ENCODE assay signal across 1 cellular context in the genomic region with DNA sequence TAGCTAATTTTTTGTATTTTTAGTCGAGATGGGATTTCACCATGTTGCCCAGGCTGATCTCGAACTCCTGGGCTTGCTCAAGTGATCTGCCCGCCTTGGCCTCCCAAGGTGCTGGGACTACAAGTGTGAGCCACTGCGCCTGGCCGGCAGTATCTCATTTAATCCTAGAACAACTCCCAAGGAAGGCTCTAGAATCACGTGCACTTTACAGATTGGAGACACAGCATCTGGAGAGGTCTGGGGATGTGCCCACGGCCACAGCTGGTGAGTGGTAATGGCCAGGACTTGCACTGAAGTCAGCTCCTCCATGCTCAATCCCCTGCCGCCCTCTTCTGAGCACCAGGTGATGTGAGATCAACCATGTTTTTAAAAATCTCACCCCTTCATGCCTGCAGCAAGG.
TF ChIP-seq lines count a peak whose summit lies in the region.

No MANE protein-coding gene starts in this region.

TF ChIP-seq in GM12878, 131 proteins besides CTCF, POLR2A, EP300 and RAD21:
- TF ChIP-seq ZNF24 (IDR thresholded peaks at IDR 0.05) (no peak), SREBF2 (IDR thresholded peaks at IDR 0.05; ENCODE audit: low read length) (no peak), GATAD2B (conservative IDR thresholded peaks at IDR 0.05; ENCODE audit: low read depth) (no peak), STAT3 (IDR thresholded peaks at IDR 0.05; ENCODE audit: low read depth, low read length) (no peak), EZH2 (IDR thresholded peaks at IDR 0.05; ENCODE audit: borderline replicate concordance, control insufficient read depth, low read depth, low read length) (no peak), E2F8 (IDR thresholded peaks at IDR 0.05; ENCODE audit: low read depth, partially characterized antibody) (no peak), MEF2B (IDR thresholded peaks at IDR 0.05; ENCODE audit: partially characterized antibody, poor library complexity, severe bottlenecking) (no peak), SMC3 (IDR thresholded peaks at IDR 0.05; ENCODE audit: borderline replicate concordance, low read length) (no peak), CBX3 (IDR thresholded peaks at IDR 0.05; ENCODE audit: borderline replicate concordance, low read depth) (no peak), STAT1 (conservative IDR thresholded peaks at IDR 0.05) (no peak), MTA3 (IDR thresholded peaks at IDR 0.05; ENCODE audit: borderline replicate concordance, low read length) (no peak), ZNF274 (IDR thresholded peaks at IDR 0.05; ENCODE audit: insufficient read depth, insufficient read length) (no peak), KDM1A (IDR thresholded peaks at IDR 0.05; ENCODE audit: borderline replicate concordance) (no peak), SREBF1 (IDR thresholded peaks at IDR 0.05; ENCODE audit: low read length) (no peak)
- TF ChIP-seq, protein P1, sequence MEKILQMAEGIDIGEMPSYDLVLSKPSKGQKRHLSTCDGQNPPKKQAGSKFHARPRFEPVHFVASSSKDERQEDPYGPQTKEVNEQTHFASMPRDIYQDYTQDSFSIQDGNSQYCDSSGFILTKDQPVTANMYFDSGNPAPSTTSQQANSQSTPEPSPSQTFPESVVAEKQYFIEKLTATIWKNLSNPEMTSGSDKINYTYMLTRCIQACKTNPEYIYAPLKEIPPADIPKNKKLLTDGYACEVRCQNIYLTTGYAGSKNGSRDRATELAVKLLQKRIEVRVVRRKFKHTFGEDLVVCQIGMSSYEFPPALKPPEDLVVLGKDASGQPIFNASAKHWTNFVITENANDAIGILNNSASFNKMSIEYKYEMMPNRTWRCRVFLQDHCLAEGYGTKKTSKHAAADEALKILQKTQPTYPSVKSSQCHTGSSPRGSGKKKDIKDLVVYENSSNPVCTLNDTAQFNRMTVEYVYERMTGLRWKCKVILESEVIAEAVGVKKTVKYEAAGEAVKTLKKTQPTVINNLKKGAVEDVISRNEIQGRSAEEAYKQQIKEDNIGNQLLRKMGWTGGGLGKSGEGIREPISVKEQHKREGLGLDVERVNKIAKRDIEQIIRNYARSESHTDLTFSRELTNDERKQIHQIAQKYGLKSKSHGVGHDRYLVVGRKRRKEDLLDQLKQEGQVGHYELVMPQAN (conservative IDR thresholded peaks at IDR 0.05), result no peak
- TF ChIP-seq, protein P2, sequence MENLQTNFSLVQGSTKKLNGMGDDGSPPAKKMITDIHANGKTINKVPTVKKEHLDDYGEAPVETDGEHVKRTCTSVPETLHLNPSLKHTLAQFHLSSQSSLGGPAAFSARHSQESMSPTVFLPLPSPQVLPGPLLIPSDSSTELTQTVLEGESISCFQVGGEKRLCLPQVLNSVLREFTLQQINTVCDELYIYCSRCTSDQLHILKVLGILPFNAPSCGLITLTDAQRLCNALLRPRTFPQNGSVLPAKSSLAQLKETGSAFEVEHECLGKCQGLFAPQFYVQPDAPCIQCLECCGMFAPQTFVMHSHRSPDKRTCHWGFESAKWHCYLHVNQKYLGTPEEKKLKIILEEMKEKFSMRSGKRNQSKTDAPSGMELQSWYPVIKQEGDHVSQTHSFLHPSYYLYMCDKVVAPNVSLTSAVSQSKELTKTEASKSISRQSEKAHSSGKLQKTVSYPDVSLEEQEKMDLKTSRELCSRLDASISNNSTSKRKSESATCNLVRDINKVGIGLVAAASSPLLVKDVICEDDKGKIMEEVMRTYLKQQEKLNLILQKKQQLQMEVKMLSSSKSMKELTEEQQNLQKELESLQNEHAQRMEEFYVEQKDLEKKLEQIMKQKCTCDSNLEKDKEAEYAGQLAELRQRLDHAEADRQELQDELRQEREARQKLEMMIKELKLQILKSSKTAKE (IDR thresholded peaks at IDR 0.05; ENCODE audit: low read depth, poor library complexity, severe bottlenecking), result no peak
- TF ChIP-seq, protein P3, sequence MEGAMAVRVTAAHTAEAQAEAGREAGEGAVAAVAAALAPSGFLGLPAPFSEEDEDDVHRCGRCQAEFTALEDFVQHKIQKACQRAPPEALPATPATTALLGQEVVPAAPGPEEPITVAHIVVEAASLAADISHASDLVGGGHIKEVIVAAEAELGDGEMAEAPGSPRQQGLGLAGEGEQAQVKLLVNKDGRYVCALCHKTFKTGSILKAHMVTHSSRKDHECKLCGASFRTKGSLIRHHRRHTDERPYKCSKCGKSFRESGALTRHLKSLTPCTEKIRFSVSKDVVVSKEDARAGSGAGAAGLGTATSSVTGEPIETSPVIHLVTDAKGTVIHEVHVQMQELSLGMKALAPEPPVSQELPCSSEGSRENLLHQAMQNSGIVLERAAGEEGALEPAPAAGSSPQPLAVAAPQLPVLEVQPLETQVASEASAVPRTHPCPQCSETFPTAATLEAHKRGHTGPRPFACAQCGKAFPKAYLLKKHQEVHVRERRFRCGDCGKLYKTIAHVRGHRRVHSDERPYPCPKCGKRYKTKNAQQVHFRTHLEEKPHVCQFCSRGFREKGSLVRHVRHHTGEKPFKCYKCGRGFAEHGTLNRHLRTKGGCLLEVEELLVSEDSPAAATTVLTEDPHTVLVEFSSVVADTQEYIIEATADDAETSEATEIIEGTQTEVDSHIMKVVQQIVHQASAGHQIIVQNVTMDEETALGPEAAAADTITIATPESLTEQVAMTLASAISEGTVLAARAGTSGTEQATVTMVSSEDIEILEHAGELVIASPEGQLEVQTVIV (IDR thresholded peaks at IDR 0.05; ENCODE audit: borderline replicate concordance, partially characterized antibody), result no peak
- TF ChIP-seq, protein P4, sequence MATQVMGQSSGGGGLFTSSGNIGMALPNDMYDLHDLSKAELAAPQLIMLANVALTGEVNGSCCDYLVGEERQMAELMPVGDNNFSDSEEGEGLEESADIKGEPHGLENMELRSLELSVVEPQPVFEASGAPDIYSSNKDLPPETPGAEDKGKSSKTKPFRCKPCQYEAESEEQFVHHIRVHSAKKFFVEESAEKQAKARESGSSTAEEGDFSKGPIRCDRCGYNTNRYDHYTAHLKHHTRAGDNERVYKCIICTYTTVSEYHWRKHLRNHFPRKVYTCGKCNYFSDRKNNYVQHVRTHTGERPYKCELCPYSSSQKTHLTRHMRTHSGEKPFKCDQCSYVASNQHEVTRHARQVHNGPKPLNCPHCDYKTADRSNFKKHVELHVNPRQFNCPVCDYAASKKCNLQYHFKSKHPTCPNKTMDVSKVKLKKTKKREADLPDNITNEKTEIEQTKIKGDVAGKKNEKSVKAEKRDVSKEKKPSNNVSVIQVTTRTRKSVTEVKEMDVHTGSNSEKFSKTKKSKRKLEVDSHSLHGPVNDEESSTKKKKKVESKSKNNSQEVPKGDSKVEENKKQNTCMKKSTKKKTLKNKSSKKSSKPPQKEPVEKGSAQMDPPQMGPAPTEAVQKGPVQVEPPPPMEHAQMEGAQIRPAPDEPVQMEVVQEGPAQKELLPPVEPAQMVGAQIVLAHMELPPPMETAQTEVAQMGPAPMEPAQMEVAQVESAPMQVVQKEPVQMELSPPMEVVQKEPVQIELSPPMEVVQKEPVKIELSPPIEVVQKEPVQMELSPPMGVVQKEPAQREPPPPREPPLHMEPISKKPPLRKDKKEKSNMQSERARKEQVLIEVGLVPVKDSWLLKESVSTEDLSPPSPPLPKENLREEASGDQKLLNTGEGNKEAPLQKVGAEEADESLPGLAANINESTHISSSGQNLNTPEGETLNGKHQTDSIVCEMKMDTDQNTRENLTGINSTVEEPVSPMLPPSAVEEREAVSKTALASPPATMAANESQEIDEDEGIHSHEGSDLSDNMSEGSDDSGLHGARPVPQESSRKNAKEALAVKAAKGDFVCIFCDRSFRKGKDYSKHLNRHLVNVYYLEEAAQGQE (IDR thresholded peaks at IDR 0.05; ENCODE audit: low read depth, low read length), result no peak
- TF ChIP-seq, protein P5, sequence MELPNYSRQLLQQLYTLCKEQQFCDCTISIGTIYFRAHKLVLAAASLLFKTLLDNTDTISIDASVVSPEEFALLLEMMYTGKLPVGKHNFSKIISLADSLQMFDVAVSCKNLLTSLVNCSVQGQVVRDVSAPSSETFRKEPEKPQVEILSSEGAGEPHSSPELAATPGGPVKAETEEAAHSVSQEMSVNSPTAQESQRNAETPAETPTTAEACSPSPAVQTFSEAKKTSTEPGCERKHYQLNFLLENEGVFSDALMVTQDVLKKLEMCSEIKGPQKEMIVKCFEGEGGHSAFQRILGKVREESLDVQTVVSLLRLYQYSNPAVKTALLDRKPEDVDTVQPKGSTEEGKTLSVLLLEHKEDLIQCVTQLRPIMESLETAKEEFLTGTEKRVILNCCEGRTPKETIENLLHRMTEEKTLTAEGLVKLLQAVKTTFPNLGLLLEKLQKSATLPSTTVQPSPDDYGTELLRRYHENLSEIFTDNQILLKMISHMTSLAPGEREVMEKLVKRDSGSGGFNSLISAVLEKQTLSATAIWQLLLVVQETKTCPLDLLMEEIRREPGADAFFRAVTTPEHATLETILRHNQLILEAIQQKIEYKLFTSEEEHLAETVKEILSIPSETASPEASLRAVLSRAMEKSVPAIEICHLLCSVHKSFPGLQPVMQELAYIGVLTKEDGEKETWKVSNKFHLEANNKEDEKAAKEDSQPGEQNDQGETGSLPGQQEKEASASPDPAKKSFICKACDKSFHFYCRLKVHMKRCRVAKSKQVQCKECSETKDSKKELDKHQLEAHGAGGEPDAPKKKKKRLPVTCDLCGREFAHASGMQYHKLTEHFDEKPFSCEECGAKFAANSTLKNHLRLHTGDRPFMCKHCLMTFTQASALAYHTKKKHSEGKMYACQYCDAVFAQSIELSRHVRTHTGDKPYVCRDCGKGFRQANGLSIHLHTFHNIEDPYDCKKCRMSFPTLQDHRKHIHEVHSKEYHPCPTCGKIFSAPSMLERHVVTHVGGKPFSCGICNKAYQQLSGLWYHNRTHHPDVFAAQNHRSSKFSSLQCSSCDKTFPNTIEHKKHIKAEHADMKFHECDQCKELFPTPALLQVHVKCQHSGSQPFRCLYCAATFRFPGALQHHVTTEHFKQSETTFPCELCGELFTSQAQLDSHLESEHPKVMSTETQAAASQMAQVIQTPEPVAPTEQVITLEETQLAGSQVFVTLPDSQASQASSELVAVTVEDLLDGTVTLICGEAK (IDR thresholded peaks at IDR 0.05; ENCODE audit: borderline replicate concordance), result no peak
